27 cellular contexts compared by ENCODE assay signal in the genomic region with DNA sequence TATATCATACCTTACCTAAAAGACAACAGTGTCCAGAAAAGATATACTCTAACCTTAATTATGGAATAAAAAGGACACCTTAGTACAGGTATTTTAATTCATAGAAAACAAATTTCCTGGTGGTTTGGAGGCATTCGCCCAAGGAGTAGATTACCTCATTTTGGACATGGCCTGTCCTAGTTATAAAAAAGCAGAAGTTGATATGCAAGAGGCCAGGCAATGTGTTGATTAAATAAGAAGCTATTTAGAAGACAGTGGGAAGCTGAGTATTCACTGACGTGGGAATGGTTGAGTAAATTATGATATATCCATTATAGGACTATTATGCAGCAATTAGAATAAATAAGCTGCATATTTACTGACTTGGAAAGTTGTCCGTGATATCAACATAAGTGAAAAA.
A peak's percentile ranks its signal among the peaks of the same experiment; 100 is the strongest.
DNase-seq lines count a peak whose midpoint lies in the region; ATAC-seq, FAIRE-seq and TF ChIP-seq lines count a peak whose summit lies in the region.
"Had no signal": no experiment of that assay in that cellular context is flagged by ENCODE, and none has a peak within 500 bp of the region (broad histone marks: within the 10 kb centered on the region; RNA-seq: fewer than 3 reads in every experiment).

No MANE protein-coding gene starts in this region.

- no peaks in the 10 kb centered on the region for H3F3A ChIP-seq in PC-3 (ENCODE audit: low read length, unreplicated experiment)

- no peaks in the 10 kb centered on the region for H3K79me2 ChIP-seq in PC-3 (ENCODE audit: low read length)

- H2AFZ ChIP-seq in PC-3 (ENCODE audit: low read length): no peak overlapping the region
- H2AFZ ChIP-seq: GM23248, PC-9 had no signal

- CTCF ChIA-PET in A549 (lab: Yijun Ruan, JAX) (interaction anchor here (1.6 kb wide), 1 partner anchor 198 kb away, joined by 4 read pairs; no protein-coding TSS in a partner anchor), PC-3 (lab: Charles Lee) (no interaction called here)

- H3K4me3 ChIP-seq in A549 (no peak overlapping the region), PC-3 (ENCODE audit: low read length) (no peak overlapping the region)
- H3K4me3 ChIP-seq: BLaER1 treated with 17β-estradiol and CSF1 and Interleukin-3, amounts not matched to agents 10 nM and 100 nM; GM23248; MG63; PC-9; SJSA1 had no signal

- H3K4me1 ChIP-seq in A549 (peaks cover 15% of the 10 kb centered on the region), PC-3 (ENCODE audit: insufficient read depth, low read length) (no peaks in the 10 kb centered on the region)
- H3K4me1 ChIP-seq: SJSA1 had no signal

- TF ChIP-seq CTCF in A549 (IDR thresholded peaks at IDR 0.05): no peak
- no peak for TF ChIP-seq CTCF in PC-3 (conservative IDR thresholded peaks at IDR 0.05; ENCODE audit: low read depth, low read length)

- FAIRE-seq in A549 (lab: Jason Lieb, UNC): no peak
- FAIRE-seq: G401.6, HepG2 had no signal

- TF ChIP-seq POLR2A in A549 (IDR thresholded peaks at IDR 0.05; ENCODE audit: low read length): no peak

- H3K9ac ChIP-seq in PC-3 (ENCODE audit: low read length): no peak overlapping the region
- H3K9ac ChIP-seq: BLaER1 treated with 17β-estradiol and CSF1 and Interleukin-3, amounts not matched to agents 10 nM and 100 nM; GM23248 had no signal

- 90% methylated on average over 3 of the region's 3 CpGs for WGBS in A549 (ENCODE audit: missing lambda C conversion rate)

- no peaks in the 10 kb centered on the region for H3K9me3 ChIP-seq in A549
- no peaks in the 10 kb centered on the region for H3K9me3 ChIP-seq in PC-3 (ENCODE audit: low read length)
- H3K9me3 ChIP-seq: MG63, SJSA1 had no signal

- no peaks in the 10 kb centered on the region for H3K36me3 ChIP-seq in PC-3 (ENCODE audit: low read depth, low read length)
- H3K36me3 ChIP-seq: BLaER1 treated with 17β-estradiol and CSF1 and Interleukin-3, amounts not matched to agents 10 nM and 100 nM; MG63; SJSA1 had no signal

- POLR2A ChIA-PET in A549 (lab: Yijun Ruan, JAX): no interaction called here
- POLR2A ChIA-PET in PC-3 (lab: Charles Lee; ENCODE audit: unreplicated experiment): no interaction called here

- ATAC-seq in A549 (no peak), left lobe of liver (no peak), PC-3 (no peak)
- ATAC-seq: HepG2, Right ventricle myocardium inferior had no signal

- intact Hi-C loops in PC-3 (cut with micrococcal nuclease): no loop called here

- BruUV-seq in PC-3 (replicated peaks; lab: Mats Ljungman, UMichigan): no TSS peak

- no peaks in the 10 kb centered on the region for H3K27me3 ChIP-seq in PC-3 (ENCODE audit: low read length)
- H3K27me3 ChIP-seq: BLaER1 treated with 17β-estradiol and CSF1 and Interleukin-3, amounts not matched to agents 10 nM and 100 nM; MG63; SJSA1 had no signal

- no peaks in the 10 kb centered on the region for H4K20me1 ChIP-seq in PC-3 (ENCODE audit: low read length)
- H4K20me1 ChIP-seq: BLaER1 treated with 17β-estradiol and CSF1 and Interleukin-3, amounts not matched to agents 10 nM and 100 nM had no signal

- in situ Hi-C loops in KBM-7 (cut with MboI; ENCODE audit: low pct_unique_long_range_greater_than_20kb, low sequenced_read_pairs): loop anchor here (25.0 kb wide), 1 partner anchor 473 kb away; no protein-coding TSS in a partner anchor

- DNase-seq in A549 (ENCODE audit: low read depth in 1 of 2, low spot score in 1 of 2) (no peak), KBM-7 (peak; percentile 28), MV-4-11 (lab: John Stamatoyannopoulos, UW) (peak; percentile 33), SKM-1 (lab: John Stamatoyannopoulos, UW; ENCODE audit: unreplicated experiment) (peak; percentile 35), left lobe of liver (ENCODE audit: low spot score) (no peak), PC-3 (no peak), kidney glomerular epithelial cell (lab: John Stamatoyannopoulos, UW) (no peak), DMS114 treated with DMSO at 0.1 percent for 48 hours (lab: John Stamatoyannopoulos, UW; ENCODE audit: unreplicated experiment) (no peak)
- DNase-seq: CD4-positive, alpha-beta memory T cell; COR-L47; GM23248; H7; MG63; NCI-H1105; NCI-H1436 treated with DMSO at 0.1 percent for 48 hours; NCI-H187 treated with DMSO at 0.1 percent for 48 hours; NCI-H2171 treated with DMSO at 0.1 percent for 48 hours; NCI-H345; NCI-H524; NCI-H82; NK-92 treated with Interleukin-12 subunit alpha and Interleukin-12 subunit beta, amount 100 ng/mL, for 24 hours; PC-9 had no signal

- no peaks in the 10 kb centered on the region for H3K9me2 ChIP-seq in PC-3 (replicated peaks; ENCODE audit: low read length)

- H3K27ac ChIP-seq in A549 (peak overlapping the region in 1 of 2 experiments; percentile 27; a peak in 2 of 6 replicates), PC-3 (ENCODE audit: low read length) (no peak overlapping the region)
- H3K27ac ChIP-seq: GM23248, PC-9, SJSA1 had no signal

- TF ChIP-seq EP300 in A549 (IDR thresholded peaks at IDR 0.05): no peak

- H3K4me2 ChIP-seq in A549: peak overlapping the region; percentile 6; the same call in 1 of the 3 replicates
- no peak overlapping the region for H3K4me2 ChIP-seq in PC-3 (ENCODE audit: low read length)
- H3K4me2 ChIP-seq: PC-9 had no signal

- TF ChIP-seq RAD21 in A549 (conservative IDR thresholded peaks at IDR 0.05 in 1 of 2, IDR thresholded peaks at IDR 0.05 in 1 of 2): no peak

TF ChIP-seq in A549, 52 proteins besides CTCF, POLR2A, EP300 and RAD21:
- no peak for TF ChIP-seq SMC3 (IDR thresholded peaks at IDR 0.05)
- no peak for TF ChIP-seq CBX8 (IDR thresholded peaks at IDR 0.05)
- TF ChIP-seq, protein P1, sequence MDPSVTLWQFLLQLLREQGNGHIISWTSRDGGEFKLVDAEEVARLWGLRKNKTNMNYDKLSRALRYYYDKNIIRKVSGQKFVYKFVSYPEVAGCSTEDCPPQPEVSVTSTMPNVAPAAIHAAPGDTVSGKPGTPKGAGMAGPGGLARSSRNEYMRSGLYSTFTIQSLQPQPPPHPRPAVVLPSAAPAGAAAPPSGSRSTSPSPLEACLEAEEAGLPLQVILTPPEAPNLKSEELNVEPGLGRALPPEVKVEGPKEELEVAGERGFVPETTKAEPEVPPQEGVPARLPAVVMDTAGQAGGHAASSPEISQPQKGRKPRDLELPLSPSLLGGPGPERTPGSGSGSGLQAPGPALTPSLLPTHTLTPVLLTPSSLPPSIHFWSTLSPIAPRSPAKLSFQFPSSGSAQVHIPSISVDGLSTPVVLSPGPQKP (IDR thresholded peaks at IDR 0.05; ENCODE audit: low read depth, low read length): no peak
- no peak for TF ChIP-seq GATA3 (IDR thresholded peaks at IDR 0.05; ENCODE audit: borderline replicate concordance)
- TF ChIP-seq RFX5 (IDR thresholded peaks at IDR 0.05): no peak
- no peak for TF ChIP-seq ZFP36 (IDR thresholded peaks at IDR 0.05; ENCODE audit: borderline replicate concordance, partially characterized antibody)
- TF ChIP-seq MAFK (IDR thresholded peaks at IDR 0.05; ENCODE audit: partially characterized antibody): no peak
- no peak for TF ChIP-seq MAZ (IDR thresholded peaks at IDR 0.05; ENCODE audit: borderline replicate concordance, low read depth, low read length)
- no peak for TF ChIP-seq HOXA7 (CRISPR knock-in tag; IDR thresholded peaks at IDR 0.05)
- TF ChIP-seq, protein P2, sequence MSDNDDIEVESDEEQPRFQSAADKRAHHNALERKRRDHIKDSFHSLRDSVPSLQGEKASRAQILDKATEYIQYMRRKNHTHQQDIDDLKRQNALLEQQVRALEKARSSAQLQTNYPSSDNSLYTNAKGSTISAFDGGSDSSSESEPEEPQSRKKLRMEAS (IDR thresholded peaks at IDR 0.05): no peak

Comparison
In these comparisons a context has a peak if more than half of its experiments do, and no peak if none do; other contexts are left out.
1. DNase-seq: peak in KBM-7 (single experiment), MV-4-11 (single experiment) and SKM-1 (single experiment); none in A549 (0 of 2), left lobe of liver (single experiment), PC-3 (single experiment), kidney glomerular epithelial cell (single experiment) and DMS114 treated with DMSO at 0.1 percent for 48 hours (single experiment).